Comparison of ENCODE assay signal across 14 cellular contexts in genomic region chr21:39108291-39109162, GRCh38.
DNase-seq lines count a peak whose midpoint lies in the region; ATAC-seq and TF ChIP-seq lines count a peak whose summit lies in the region.
"Had no signal": no experiment of that assay in that cellular context is flagged by ENCODE, and none has a peak within 500 bp of the region (broad histone marks: within the 10 kb centered on the region; RNA-seq: fewer than 3 reads in every experiment).

No MANE protein-coding gene starts in this region.

- no TSS peak for BruUV-seq in IMR-90 (replicated peaks; lab: Mats Ljungman, UMichigan)

- H3K4me2 ChIP-seq in IMR-90 (ENCODE audit: low read depth, low read length) (no peak overlapping the region), mesenchymal stem cell (ENCODE audit: low read length, poor library complexity, severe bottlenecking) (no peak overlapping the region)

- H3K27me3 ChIP-seq in IMR-90 (ENCODE audit: control insufficient read depth, insufficient read depth, low read length) (0 out of 2 replicates have a peak, but pooled peaks cover 2% of the 10 kb centered on the region), mesenchymal stem cell (ENCODE audit: control insufficient read depth in 1 of 2, insufficient read depth in 1 of 2, low read length in 2 of 2) (peaks cover 0 to 3% of the 10 kb centered on the region in 2 experiments)

- H2BK120ac ChIP-seq in IMR-90 (ENCODE audit: low read depth, low read length) (peak overlapping the region; percentile 73; the same call in 1 of the 2 replicates), mesenchymal stem cell (ENCODE audit: low read depth, low read length) (peak overlapping the region; percentile 54)

- H3K27me3 Mint-ChIP-seq in activated CD8-positive, alpha-beta memory T cell treated with anti-CD3 and anti-CD28 coated beads, Interleukin-2, amount 10 ng/mL, durations not matched to agents 7 days and 5 days, result peaks cover 13% of the 10 kb centered on the region

- H4K91ac ChIP-seq in IMR-90 (ENCODE audit: insufficient read depth, low read depth, low read length), result 0 out of 2 replicates have a peak overlapping the region, but pooled peaks have one; percentile 5
- H4K91ac ChIP-seq in mesenchymal stem cell (ENCODE audit: low read length), result peak overlapping the region; percentile 84

- intact Hi-C loops in IMR-90 (cut with micrococcal nuclease), result no loop called here

- no peak for ATAC-seq in activated CD8-positive, alpha-beta memory T cell treated with anti-CD3 and anti-CD28 coated beads, Interleukin-2, amount 10 ng/mL, durations not matched to agents 7 days and 5 days
- no peak for ATAC-seq in IMR-90 (ENCODE audit: low read depth)
- ATAC-seq in GM19328 (IDR thresholded peaks at IDR 0.05; ENCODE audit: unreplicated experiment), result no peak
- ATAC-seq: HCT116, K562 had no signal

- H3K14ac ChIP-seq in IMR-90 (replicated peaks; ENCODE audit: low read depth, low read length) (no peak overlapping the region), mesenchymal stem cell (ENCODE audit: low read length in 2 of 2) (no peak overlapping the region)

- H3K4me3 Mint-ChIP-seq in activated CD8-positive, alpha-beta memory T cell treated with anti-CD3 and anti-CD28 coated beads, Interleukin-2, amount 10 ng/mL, durations not matched to agents 7 days and 5 days, result no peak overlapping the region
- H3K4me3 Mint-ChIP-seq: B cell; CD4-positive, alpha-beta memory T cell had no signal

- H3K79me1 ChIP-seq in IMR-90 (ENCODE audit: low read depth in 1 of 2, low read length in 2 of 2) (no peaks in the 10 kb centered on the region), mesenchymal stem cell (replicated peaks; ENCODE audit: low read length, poor library complexity, severe bottlenecking) (no peaks in the 10 kb centered on the region)

- H3K4me1 Mint-ChIP-seq in activated CD8-positive, alpha-beta memory T cell treated with anti-CD3 and anti-CD28 coated beads, Interleukin-2, amount 10 ng/mL, durations not matched to agents 7 days and 5 days, result no peaks in the 10 kb centered on the region
- H3K4me1 Mint-ChIP-seq: B cell; CD4-positive, alpha-beta memory T cell had no signal

- H4K8ac ChIP-seq in IMR-90 (ENCODE audit: low read depth in 2 of 2, low read length in 2 of 2), result no peak overlapping the region
- H4K8ac ChIP-seq in mesenchymal stem cell (ENCODE audit: low read length), result no peak overlapping the region

- H2BK15ac ChIP-seq in IMR-90 (ENCODE audit: low read depth, low read length) (peak overlapping the region; percentile 26; the same call in 1 of the 3 replicates), mesenchymal stem cell (ENCODE audit: low read depth, poor library complexity, severe bottlenecking) (peak overlapping the region; percentile 82)

- H3K9ac ChIP-seq in IMR-90 (ENCODE audit: low read depth, low read length) (no peak overlapping the region), mesenchymal stem cell (ENCODE audit: low read length) (no peak overlapping the region)
- H3K9ac ChIP-seq: GM23248 had no signal

- no peak overlapping the region for H3K27ac ChIP-seq in IMR-90 (ENCODE audit: insufficient read depth, low read length)
- H3K27ac ChIP-seq in mesenchymal stem cell (ENCODE audit: low read length, poor library complexity, severe bottlenecking), result no peak overlapping the region
- H3K27ac ChIP-seq: GM23248 had no signal

- dilution Hi-C loops in IMR-90 (cut with HindIII; ENCODE audit: low sequenced_read_pairs, unreplicated experiment), result no loop called here

- TF ChIP-seq RAD21 in IMR-90 (IDR thresholded peaks at IDR 0.05; ENCODE audit: low read length), result no peak

- no peaks in the 10 kb centered on the region for H3K9me3 Mint-ChIP-seq in activated CD8-positive, alpha-beta memory T cell treated with anti-CD3 and anti-CD28 coated beads, Interleukin-2, amount 10 ng/mL, durations not matched to agents 7 days and 5 days (ENCODE audit: low read depth)
- H3K9me3 Mint-ChIP-seq: CD4-positive, alpha-beta memory T cell had no signal

- in situ Hi-C loops in IMR-90 (cut with MboI; ENCODE audit: low sequenced_read_pairs), result no loop called here

- peak; percentile 29 for DNase-seq in activated CD8-positive, alpha-beta memory T cell treated with anti-CD3 and anti-CD28 coated beads, Interleukin-2, amount 10 ng/mL, durations not matched to agents 7 days and 5 days
- DNase-seq in activated CD8-positive, alpha-beta memory T cell treated with anti-CD3 and anti-CD28 coated beads, Interleukin-2, amount 50 U/mL, for 4 hours, result no peak
- DNase-seq in IMR-90 (no peak), mesenchymal stem cell (no peak), AG20443 (ENCODE audit: low spot score) (no peak), DMS153 (lab: John Stamatoyannopoulos, UW) (no peak)
- DNase-seq: ACHN; C1 segment of cervical spinal cord; CD4-positive, alpha-beta memory T cell; GM23248 had no signal

- H2BK5ac ChIP-seq in IMR-90 (ENCODE audit: low read depth, low read length, poor library complexity, severe bottlenecking) (no peak overlapping the region), mesenchymal stem cell (ENCODE audit: low read depth, low read length, poor library complexity, severe bottlenecking) (no peak overlapping the region)

- no peak overlapping the region; the same call in 1 of the 2 replicates for H3K18ac ChIP-seq in IMR-90 (ENCODE audit: low read depth, low read length)
- H3K18ac ChIP-seq in mesenchymal stem cell (ENCODE audit: low read depth in 1 of 2, low read length in 2 of 2), result peak overlapping the region; percentile 28 to 54

- H2AK5ac ChIP-seq in IMR-90 (ENCODE audit: low read depth, low read length) (0 out of 2 replicates have a peak overlapping the region, but pooled peaks have one; percentile 21), mesenchymal stem cell (ENCODE audit: low read length, severe bottlenecking) (no peak overlapping the region)

- no peak overlapping the region for H3K27ac Mint-ChIP-seq in activated CD8-positive, alpha-beta memory T cell treated with anti-CD3 and anti-CD28 coated beads, Interleukin-2, amount 10 ng/mL, durations not matched to agents 7 days and 5 days
- H3K27ac Mint-ChIP-seq: B cell; CD4-positive, alpha-beta memory T cell had no signal

- no peaks in the 10 kb centered on the region; the same call in 1 of the 2 replicates for H3K9me3 ChIP-seq in IMR-90 (ENCODE audit: control insufficient read depth, insufficient read depth, low read length)
- H3K9me3 ChIP-seq in mesenchymal stem cell (ENCODE audit: control insufficient read depth, low read length), result no peaks in the 10 kb centered on the region

- TF ChIP-seq CTCF in IMR-90 (conservative IDR thresholded peaks at IDR 0.05; ENCODE audit: low read depth, low read length), result no peak

- no peaks in the 10 kb centered on the region for H4K20me1 ChIP-seq in IMR-90 (ENCODE audit: insufficient read depth, low read length)

- whole genome bisulfite sequencing in IMR-90 (ENCODE audit: extremely low coverage in 2 of 2, insufficient read length in 1 of 2), 2 experiments, result 95% methylated on average over 8 of the region's 23 CpGs; no CpG with 5 or more reads in 1 of the 2 experiments
- WGBS in mesenchymal stem cell, result 95% methylated on average over 22 of the region's 23 CpGs

- peaks cover 17% of the 10 kb centered on the region for H3K9me1 ChIP-seq in IMR-90 (ENCODE audit: insufficient read depth, low read length)

- TF ChIP-seq POLR2A in IMR-90 (IDR thresholded peaks at IDR 0.05; ENCODE audit: low read depth, low read length), result no peak

- peak overlapping the region; percentile 29 to 79 for H2BK12ac ChIP-seq in mesenchymal stem cell (ENCODE audit: low read length in 2 of 2)

- no peak overlapping the region for H2AFZ ChIP-seq in IMR-90 (replicated peaks; ENCODE audit: low read length, poor library complexity)
- H2AFZ ChIP-seq in mesenchymal stem cell (ENCODE audit: low read depth, low read length), result no peak overlapping the region
- H2AFZ ChIP-seq: GM23248 had no signal

- H3K4me1 ChIP-seq in IMR-90 (ENCODE audit: control insufficient read depth, insufficient read depth, low read length) (peaks cover 18% of the 10 kb centered on the region), mesenchymal stem cell (ENCODE audit: control insufficient read depth, insufficient read depth, low read depth, low read length) (no peaks in the 10 kb centered on the region)

- no peaks in the 10 kb centered on the region for H3K36me3 Mint-ChIP-seq in activated CD8-positive, alpha-beta memory T cell treated with anti-CD3 and anti-CD28 coated beads, Interleukin-2, amount 10 ng/mL, durations not matched to agents 7 days and 5 days
- H3K36me3 Mint-ChIP-seq: CD4-positive, alpha-beta memory T cell had no signal

- peak overlapping the region; percentile 64; the same call in 1 of the 2 replicates for H2BK20ac ChIP-seq in IMR-90 (ENCODE audit: low read depth, low read length)

- H3K4ac ChIP-seq in IMR-90 (ENCODE audit: low read depth, low read length) (0 out of 2 replicates have a peak overlapping the region, but pooled peaks have one; percentile 77), mesenchymal stem cell (ENCODE audit: low read depth in 1 of 2, low read length in 2 of 2) (peak overlapping the region; percentile 59 to 71)

- H3K4me3 ChIP-seq in IMR-90 (ENCODE audit: insufficient read depth, low read depth, low read length) (no peak overlapping the region), mesenchymal stem cell (ENCODE audit: insufficient read depth in 1 of 2, low read depth in 1 of 2, low read length in 2 of 2) (no peak overlapping the region)
- H3K4me3 ChIP-seq: GM23248, K562 had no signal

- H3K23ac ChIP-seq in IMR-90 (ENCODE audit: low read depth, low read length), result no peak overlapping the region
- H3K23ac ChIP-seq in mesenchymal stem cell (ENCODE audit: low read length in 2 of 2), result no peak overlapping the region

- POLR2A ChIA-PET in IMR-90 (lab: Charles Lee; ENCODE audit: unreplicated experiment), result no interaction called here

- H4K5ac ChIP-seq in IMR-90 (ENCODE audit: low read depth, low read length), result no peak overlapping the region

- no peaks in the 10 kb centered on the region for H3K36me3 ChIP-seq in IMR-90 (ENCODE audit: control insufficient read depth, insufficient read depth, low read length)
- H3K36me3 ChIP-seq in mesenchymal stem cell (ENCODE audit: control insufficient read depth in 1 of 2, insufficient read depth in 2 of 2, low read depth in 1 of 2, low read length in 2 of 2), result no peaks in the 10 kb centered on the region

- H3K56ac ChIP-seq in IMR-90 (ENCODE audit: extremely low read depth, insufficient read depth, low read length), result no peak overlapping the region

- CTCF ChIA-PET in activated CD8-positive, alpha-beta memory T cell treated with anti-CD3 and anti-CD28 coated beads, Interleukin-2, amount 10 ng/mL, durations not matched to agents 7 days and 5 days (lab: Charles Lee), result no interaction called here
- CTCF ChIA-PET in IMR-90 (lab: Yijun Ruan, JAX), result interaction anchor here (0.9 kb wide), 1 partner anchor 27 kb away, joined by 5 read pairs; no protein-coding TSS in a partner anchor

- H2AK9ac ChIP-seq in IMR-90 (replicated peaks; ENCODE audit: low read depth, low read length, poor library complexity), result peak overlapping the region; percentile 30
